In genomic region chr19:57280913-57281425, GRCh38 we compare ENCODE assay signal across 8 cellular contexts. TPM values are rescaled to one million over a fixed set of nuclear protein-coding genes. Genes with fewer than 3 reads are reported as not detected.
DNase-seq lines count a peak whose midpoint lies in the region; ATAC-seq and TF ChIP-seq lines count a peak whose summit lies in the region.

No MANE protein-coding gene starts in this region.

- ATAC-seq in HG03469 (IDR thresholded peaks at IDR 0.05; ENCODE audit: unreplicated experiment) (no peak), GM21723 (IDR thresholded peaks at IDR 0.05; ENCODE audit: unreplicated experiment) (no peak)

- DNase-seq in AG09309 (ENCODE audit: low read depth) (no peak), GM03348 (ENCODE audit: low spot score) (peak; percentile 16), Peyer's patch (peak in 1 of 3 donors; percentile 21), SKM-1 (lab: John Stamatoyannopoulos, UW; ENCODE audit: unreplicated experiment) (no peak)
- peak in 2 of 3 donors; percentile 4 to 8 for DNase-seq in effector memory CD4-positive, alpha-beta T cell

- H3K4me1 ChIP-seq in Peyer's patch (peaks cover 0 to 27% (median 10%) of the 10 kb centered on the region in 4 donors), neuron (ENCODE audit: insufficient read depth, low read length) (peaks cover 18% of the 10 kb centered on the region)
- peaks cover 35% of the 10 kb centered on the region for H3K4me1 ChIP-seq in effector memory CD4-positive, alpha-beta T cell (ENCODE audit: control insufficient read depth, insufficient read depth, low read length, poor library complexity, severe bottlenecking)

- no peak overlapping the region for H2AFZ ChIP-seq in neuron (ENCODE audit: low read depth, low read length)

- H3K4me3 ChIP-seq in AG09309 (ENCODE audit: control insufficient read depth, low read depth, low read length) (peak overlapping the region; percentile 84), Peyer's patch (peak overlapping the region; percentile 76 to 90 (median 86)), neuron (ENCODE audit: low read length) (peak overlapping the region; percentile 63)
- peak overlapping the region; percentile 90 for H3K4me3 ChIP-seq in effector memory CD4-positive, alpha-beta T cell (ENCODE audit: insufficient read depth, low read depth, low read length, poor library complexity, severe bottlenecking)

- H3K36me3 ChIP-seq in Peyer's patch: peaks cover 0 to 25% (median 5%) of the 10 kb centered on the region in 3 donors
- H3K36me3 ChIP-seq in effector memory CD4-positive, alpha-beta T cell (ENCODE audit: control insufficient read depth, insufficient read depth, low read length): peaks cover 18% of the 10 kb centered on the region
- H3K36me3 ChIP-seq in neuron (ENCODE audit: insufficient read depth, low read length): peaks cover 37% of the 10 kb centered on the region

- TF ChIP-seq CTCF in AG09309 (IDR thresholded peaks at IDR 0.05; ENCODE audit: control insufficient read depth, insufficient read depth, low read depth, low read length, missing control alignments): no peak
- no peak for TF ChIP-seq CTCF in Peyer's patch (IDR thresholded peaks at IDR 0.05)

- no peak for TF ChIP-seq POLR2A in Peyer's patch (IDR thresholded peaks at IDR 0.05)

- H3K27me3 ChIP-seq in Peyer's patch: no peaks in the 10 kb centered on the region
- no peaks in the 10 kb centered on the region for H3K27me3 ChIP-seq in effector memory CD4-positive, alpha-beta T cell (replicated peaks; ENCODE audit: control insufficient read depth, insufficient read depth, low read length, poor library complexity, severe bottlenecking)
- no peaks in the 10 kb centered on the region for H3K27me3 ChIP-seq in neuron (ENCODE audit: insufficient read depth, low read length)

- no peaks in the 10 kb centered on the region for H3K9me3 ChIP-seq in Peyer's patch
- no peaks in the 10 kb centered on the region for H3K9me3 ChIP-seq in effector memory CD4-positive, alpha-beta T cell (ENCODE audit: control insufficient read depth, low read length)
- H3K9me3 ChIP-seq in neuron (ENCODE audit: low read length): peaks cover 2% of the 10 kb centered on the region

- peak overlapping the region; percentile 95 to 100 (median 98) for H3K27ac ChIP-seq in Peyer's patch
- H3K27ac ChIP-seq in effector memory CD4-positive, alpha-beta T cell (ENCODE audit: insufficient read depth, low read length, poor library complexity, severe bottlenecking): peak overlapping the region; percentile 100

RNA-seq across cellular contexts. Expression of gene ZNF460, which starts 0.7 kb away (rescaled TPM):
- 10 to 100 TPM; 33.6 to 86.6 (median 54.2) TPM for total RNA-seq in Peyer's patch

RNA-seq across cellular contexts. Expression of gene ZNF543, which starts 39.3 kb away (rescaled TPM):
- total RNA-seq in Peyer's patch: 1 to 10 TPM; 1.8 to 7.4 (median 5.2) TPM

RNA-seq across cellular contexts. Expression of gene ZNF805, which starts 40.5 kb away (rescaled TPM):
- total RNA-seq in Peyer's patch: 10 to 100 TPM in 2 of 4 donors, 1 to 10 TPM in 2; 7.4 to 17.0 (median 10.1) TPM

RNA-seq across cellular contexts. Expression of gene AURKC, which starts 50.1 kb away (rescaled TPM):
- total RNA-seq in Peyer's patch: 1 to 10 TPM in 1 of 4 donors, not detected in 3; 5.1 TPM

Comparison
In these comparisons a context has a peak if more than half of its experiments do, and no peak if none do; other contexts are left out.
1. DNase-seq: peak in GM03348 (single experiment) and effector memory CD4-positive, alpha-beta T cell (2 of 3); none in AG09309 (single experiment) and SKM-1 (single experiment).
2. Peak in every context shown above with its lines, with median percentiles within 50 percentile points of each other: H3K4me3 ChIP-seq.